Comparison of ENCODE assay signal across 8 cellular contexts in genomic region chr10:70815504-70816219, GRCh38. TPM values are rescaled to one million over a fixed set of nuclear protein-coding genes. Genes with fewer than 3 reads are reported as not detected.
DNase-seq lines count a peak whose midpoint lies in the region; ATAC-seq lines count a peak whose summit lies in the region.

SGPL1 (plus strand) TSS chr10:70815948; CDS start chr10:70816854, 906 bp downstream.

- H3K4me2 ChIP-seq in BLaER1: peak within 1 kb of the TSS; percentile 94

- H3K9ac ChIP-seq in BLaER1: peak within 1 kb of the TSS; percentile 85

- H3K4me1 ChIP-seq in BLaER1: peaks cover 20% of the 10 kb centered on the region
- peaks cover 9% of the 10 kb centered on the region for H3K4me1 ChIP-seq in effector memory CD4-positive, alpha-beta T cell (ENCODE audit: control insufficient read depth, insufficient read depth, low read length, poor library complexity, severe bottlenecking)

- POLR2A ChIA-PET in activated CD8-positive, alpha-beta memory T cell treated with anti-CD3 and anti-CD28 coated beads for 36 hours (lab: Charles Lee): interaction anchor here (0.7 kb wide), 2 partner anchors 42 to 45 kb away, joined by 5 to 6 read pairs; no protein-coding TSS in a partner anchor

- H3K27ac Mint-ChIP-seq in memory B cell: peak within 1 kb of the TSS; percentile 85

- DNase-seq in NCI-H82 treated with DMSO at 0.1 percent for 48 hours (lab: John Stamatoyannopoulos, UW; ENCODE audit: unreplicated experiment) (peak; percentile 34), memory B cell (ENCODE audit: low spot score in 2 of 2) (peak; percentile 87 to 94)
- peak; percentile 58 to 73 (median 66) for DNase-seq in effector memory CD4-positive, alpha-beta T cell
- peak; percentile 71 for DNase-seq in stimulated activated CD8-positive, alpha-beta memory T cell treated with anti-CD3 and anti-CD28 coated beads, Interleukin-12 subunit alpha, Interleukin-12 subunit beta, amount 100 ng/mL, for 1 hour (ENCODE audit: low read depth)

- H3K4me3 ChIP-seq in BLaER1: peak within 1 kb of the TSS; percentile 83
- peak within 1 kb of the TSS; percentile 69 for H3K4me3 ChIP-seq in effector memory CD4-positive, alpha-beta T cell (ENCODE audit: insufficient read depth, low read depth, low read length, poor library complexity, severe bottlenecking)

- H3K36me3 ChIP-seq in BLaER1: peaks cover 24% of the 10 kb centered on the region
- peaks cover 4% of the 10 kb centered on the region for H3K36me3 ChIP-seq in effector memory CD4-positive, alpha-beta T cell (ENCODE audit: control insufficient read depth, insufficient read depth, low read length)

- no peaks in the 10 kb centered on the region for H3K27me3 ChIP-seq in BLaER1
- no peaks in the 10 kb centered on the region for H3K27me3 ChIP-seq in effector memory CD4-positive, alpha-beta T cell (replicated peaks; ENCODE audit: control insufficient read depth, insufficient read depth, low read length, poor library complexity, severe bottlenecking)

- peak; percentile 94 for ATAC-seq in GM19035 (IDR thresholded peaks at IDR 0.05; ENCODE audit: unreplicated experiment)
- ATAC-seq in HG03342 (IDR thresholded peaks at IDR 0.05; ENCODE audit: unreplicated experiment): peak; percentile 89
- peak; percentile 94 for ATAC-seq in memory B cell (ENCODE audit: low read depth)

- no peaks in the 10 kb centered on the region for H3K27me3 Mint-ChIP-seq in memory B cell

- H3K4me3 Mint-ChIP-seq in memory B cell: peak within 1 kb of the TSS; percentile 89

- H3K9me3 ChIP-seq in BLaER1: no peaks in the 10 kb centered on the region
- H3K9me3 ChIP-seq in effector memory CD4-positive, alpha-beta T cell (ENCODE audit: control insufficient read depth, low read length): no peaks in the 10 kb centered on the region

- peaks cover 22% of the 10 kb centered on the region for H3K4me1 Mint-ChIP-seq in memory B cell

- peak within 1 kb of the TSS; percentile 84 for H3K27ac ChIP-seq in BLaER1
- peak within 1 kb of the TSS; percentile 61 for H3K27ac ChIP-seq in effector memory CD4-positive, alpha-beta T cell (ENCODE audit: insufficient read depth, low read length, poor library complexity, severe bottlenecking)

- peaks cover 9% of the 10 kb centered on the region for H3K36me3 Mint-ChIP-seq in memory B cell

- no peaks in the 10 kb centered on the region for H3K9me3 Mint-ChIP-seq in memory B cell

- H4K20me1 ChIP-seq in BLaER1: peaks cover 21% of the 10 kb centered on the region; the same call in 1 of the 2 replicates

- CTCF ChIA-PET in activated CD8-positive, alpha-beta memory T cell treated with anti-CD3 and anti-CD28 coated beads for 36 hours (lab: Charles Lee): interaction anchor here (0.7 to 2.5 kb wide), 8 partner anchors 32 to 670 kb away, joined by 3 to 17 read pairs (median 4); no protein-coding TSS in a partner anchor

RNA-seq across cellular contexts. Expression of gene SGPL1, which starts in this region (rescaled TPM):
- total RNA-seq in activated CD8-positive, alpha-beta memory T cell treated with anti-CD3 and anti-CD28 coated beads for 36 hours: 10 to 100 TPM; 51.4 to 56.5 TPM

Comparison
In these comparisons a context has a peak if more than half of its experiments do, and no peak if none do; other contexts are left out.
1. Peak in every context shown above with its lines: DNase-seq, ATAC-seq, H3K4me3 ChIP-seq and H3K27ac ChIP-seq.
2. DNase-seq: peak in every context shown above with its lines; median percentile 90 in memory B cell; 71 in stimulated activated CD8-positive, alpha-beta memory T cell treated with anti-CD3 and anti-CD28 coated beads, Interleukin-12 subunit alpha, Interleukin-12 subunit beta, amount 100 ng/mL, for 1 hour; 66 in effector memory CD4-positive, alpha-beta T cell; 34 in NCI-H82 treated with DMSO at 0.1 percent for 48 hours.